Comparison of ENCODE assay signal across 20 cellular contexts in the genomic region with DNA sequence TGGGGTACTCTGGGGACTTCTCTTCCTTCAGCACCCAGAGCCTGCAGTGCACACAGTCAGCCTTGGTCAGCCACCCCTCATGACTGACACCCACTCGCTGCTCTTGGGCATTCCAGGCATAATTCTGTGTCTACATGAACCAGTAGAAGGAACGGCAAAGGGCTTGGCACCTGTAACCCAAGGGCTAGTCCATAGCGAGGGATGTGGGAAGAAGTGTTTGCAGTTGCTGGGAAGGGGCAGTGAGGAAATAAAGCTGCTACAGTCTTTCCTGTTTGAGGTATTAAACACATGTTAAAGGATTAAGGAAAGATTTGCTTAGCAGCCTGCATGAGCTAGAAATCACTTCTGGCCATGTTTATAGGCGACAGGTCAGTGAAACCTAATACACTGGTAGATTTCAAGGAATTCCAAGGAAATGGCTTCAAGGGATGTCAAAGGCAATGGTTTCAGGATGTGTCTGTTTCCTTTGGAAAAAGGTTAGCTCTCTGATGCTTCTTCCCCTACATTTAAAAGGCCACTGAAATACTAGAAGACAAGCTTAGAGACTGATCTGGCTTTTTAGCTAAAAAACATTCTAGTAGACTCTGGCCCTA.
DNase-seq lines count a peak whose midpoint lies in the region; ATAC-seq, FAIRE-seq and TF ChIP-seq lines count a peak whose summit lies in the region.
"Had no signal": no experiment of that assay in that cellular context is flagged by ENCODE, and none has a peak within 500 bp of the region (broad histone marks: within the 10 kb centered on the region; RNA-seq: fewer than 3 reads in every experiment).

No MANE protein-coding gene starts in this region.

- H2BK12ac ChIP-seq in neuronal stem cell (ENCODE audit: low read length), result no peak overlapping the region

- peaks cover 23% of the 10 kb centered on the region for H3K4me1 Mint-ChIP-seq in activated CD4-positive, alpha-beta memory T cell treated with anti-CD3 and anti-CD28 coated beads, Interleukin-2, amount 10 ng/mL, durations not matched to agents 7 days and 5 days

- no peak overlapping the region for H3K23ac ChIP-seq in neuronal stem cell (ENCODE audit: low read depth, low read length, poor library complexity)

- H3K36me3 Mint-ChIP-seq in activated CD4-positive, alpha-beta memory T cell treated with anti-CD3 and anti-CD28 coated beads, Interleukin-2, amount 10 ng/mL, durations not matched to agents 7 days and 5 days (ENCODE audit: low read depth), result no peaks in the 10 kb centered on the region

- no peaks in the 10 kb centered on the region for H3K9me3 Mint-ChIP-seq in activated CD4-positive, alpha-beta memory T cell treated with anti-CD3 and anti-CD28 coated beads, Interleukin-2, amount 10 ng/mL, durations not matched to agents 7 days and 5 days
- H3K9me3 Mint-ChIP-seq: H9 had no signal

- peak; percentile 46 for FAIRE-seq in D721Med (lab: Jason Lieb, UNC)
- no peak for FAIRE-seq in HTR-8/SVneo (lab: Jason Lieb, UNC)
- FAIRE-seq: A204.1, K562 had no signal

- H3K4me1 ChIP-seq in gastroesophageal sphincter, result no peaks in the 10 kb centered on the region
- H3K4me1 ChIP-seq in neuronal stem cell (ENCODE audit: control insufficient read depth in 2 of 2, insufficient read depth in 1 of 2, low read depth in 1 of 2, low read length in 2 of 2), result peaks cover 0 to 3% of the 10 kb centered on the region in 2 donors
- H3K4me1 ChIP-seq: SJSA1 had no signal

- no peak overlapping the region for H2BK15ac ChIP-seq in neuronal stem cell (ENCODE audit: low read length)

- CTCF ChIA-PET in activated CD4-positive, alpha-beta memory T cell treated with anti-CD3 and anti-CD28 coated beads, Interleukin-2, amount 10 ng/mL, durations not matched to agents 7 days and 5 days (lab: Charles Lee), result interaction anchor here (1.7 kb wide), 1 partner anchor 10 kb away, joined by 6 read pairs; no protein-coding TSS in a partner anchor

- no peaks in the 10 kb centered on the region for H3K27me3 Mint-ChIP-seq in activated CD4-positive, alpha-beta memory T cell treated with anti-CD3 and anti-CD28 coated beads, Interleukin-2, amount 10 ng/mL, durations not matched to agents 7 days and 5 days

- TF ChIP-seq CTCF in D721Med (IDR thresholded peaks at IDR 0.05; ENCODE audit: insufficient read depth, missing control alignments) (no peak), gastroesophageal sphincter (IDR thresholded peaks at IDR 0.05) (no peak)

- no peak overlapping the region for H2AK5ac ChIP-seq in neuronal stem cell (ENCODE audit: low read depth, low read length)

- TF ChIP-seq EP300 in gastroesophageal sphincter (IDR thresholded peaks at IDR 0.05), result no peak

- H3K79me1 ChIP-seq in neuronal stem cell (ENCODE audit: low read depth, low read length), result no peaks in the 10 kb centered on the region

- POLR2A ChIA-PET in activated CD4-positive, alpha-beta memory T cell treated with anti-CD3 and anti-CD28 coated beads, Interleukin-2, amount 10 ng/mL, durations not matched to agents 7 days and 5 days (lab: Charles Lee), result no interaction called here

- no peak overlapping the region for H2BK120ac ChIP-seq in neuronal stem cell (ENCODE audit: low read depth, low read length)

- no peak overlapping the region for H3K27ac Mint-ChIP-seq in activated CD4-positive, alpha-beta memory T cell treated with anti-CD3 and anti-CD28 coated beads, Interleukin-2, amount 10 ng/mL, durations not matched to agents 7 days and 5 days

- H3K4me3 ChIP-seq in gastroesophageal sphincter, result no peak overlapping the region
- H3K4me3 ChIP-seq in neuronal stem cell (ENCODE audit: low read length in 2 of 2), result no peak overlapping the region
- H3K4me3 ChIP-seq: K562, PC-9, SJSA1 had no signal

- H3K4ac ChIP-seq in neuronal stem cell (ENCODE audit: low read length), result peak overlapping the region; percentile 94

- no peak overlapping the region for H4K91ac ChIP-seq in neuronal stem cell (ENCODE audit: low read depth, low read length, poor library complexity)

- no peak overlapping the region for H3K27ac ChIP-seq in gastroesophageal sphincter
- H3K27ac ChIP-seq in neuronal stem cell (replicated peaks; ENCODE audit: low read length), result no peak overlapping the region
- H3K27ac ChIP-seq: HL-60, PC-9, SJSA1 had no signal

- H3K27me3 ChIP-seq in gastroesophageal sphincter (no peaks in the 10 kb centered on the region), neuronal stem cell (ENCODE audit: control insufficient read depth in 3 of 3, insufficient read depth in 3 of 3, low read depth in 1 of 3, low read length in 3 of 3) (no peaks in the 10 kb centered on the region)
- H3K27me3 ChIP-seq: SJSA1 had no signal

- H2BK5ac ChIP-seq in neuronal stem cell (ENCODE audit: low read length), result no peak overlapping the region

- no peaks in the 10 kb centered on the region for H3K36me3 ChIP-seq in gastroesophageal sphincter
- H3K36me3 ChIP-seq in neuronal stem cell (replicated peaks in 1 of 2; ENCODE audit: control insufficient read depth in 2 of 2, insufficient read depth in 2 of 2, low read length in 2 of 2), result no peaks in the 10 kb centered on the region
- H3K36me3 ChIP-seq: SJSA1 had no signal

- no peak overlapping the region for H3K4me3 Mint-ChIP-seq in activated CD4-positive, alpha-beta memory T cell treated with anti-CD3 and anti-CD28 coated beads, Interleukin-2, amount 10 ng/mL, durations not matched to agents 7 days and 5 days
- H3K4me3 Mint-ChIP-seq: H9 had no signal

- DNase-seq in D721Med (ENCODE audit: insufficient read length, low spot score) (no peak), NCI-H82 (lab: John Stamatoyannopoulos, UW) (peak; percentile 72), neuronal stem cell (ENCODE audit: low spot score) (no peak), T-helper 9 cell (no peak), HTR-8/SVneo (ENCODE audit: insufficient read length, low spot score) (no peak)
- no peak for DNase-seq in activated CD4-positive, alpha-beta memory T cell treated with anti-CD3 and anti-CD28 coated beads, Interleukin-2, amount 10 ng/mL, durations not matched to agents 7 days and 5 days
- DNase-seq: C1 segment of cervical spinal cord, EL, H9, NCI-H1436, NCI-H2029 treated with DMSO at 0.1 percent for 48 hours, NCI-H2171 treated with DMSO at 0.1 percent for 48 hours, NCI-H446 treated with DMSO at 0.1 percent for 48 hours, PC-9 had no signal

- H3K9me3 ChIP-seq in gastroesophageal sphincter, result no peaks in the 10 kb centered on the region
- no peaks in the 10 kb centered on the region for H3K9me3 ChIP-seq in neuronal stem cell (replicated peaks in 1 of 2; ENCODE audit: control insufficient read depth in 2 of 2, insufficient read depth in 1 of 2, low read depth in 1 of 2, low read length in 2 of 2)
- H3K9me3 ChIP-seq: SJSA1 had no signal

- ATAC-seq in gastroesophageal sphincter, result peak; percentile 19
- no peak for ATAC-seq in GM21515 (IDR thresholded peaks at IDR 0.05; ENCODE audit: unreplicated experiment)
- ATAC-seq: K562 had no signal

- H4K8ac ChIP-seq in neuronal stem cell (ENCODE audit: low read depth, low read length), result no peak overlapping the region

- H3K14ac ChIP-seq in neuronal stem cell (ENCODE audit: low read length), result no peak overlapping the region

- H3K9ac ChIP-seq in neuronal stem cell (ENCODE audit: low read depth, low read length, poor library complexity), result peak overlapping the region; percentile 78

- no peak overlapping the region for H2AFZ ChIP-seq in neuronal stem cell (ENCODE audit: low read length)
- H2AFZ ChIP-seq: PC-9 had no signal

- TF ChIP-seq POLR2A in gastroesophageal sphincter (IDR thresholded peaks at IDR 0.05), result no peak

- no peak overlapping the region for H3K4me2 ChIP-seq in neuronal stem cell (ENCODE audit: insufficient read depth, low read length, poor library complexity, severe bottlenecking)
- H3K4me2 ChIP-seq: PC-9 had no signal

- H3K18ac ChIP-seq in neuronal stem cell (ENCODE audit: low read length), result no peak overlapping the region

- 87 to 100% methylated on average over 1 to 3 of the region's 4 CpGs for WGBS in gastroesophageal sphincter (ENCODE audit: low coverage in 1 of 2), 2 donors
- no CpG with 5 or more reads among the region's 4 CpGs for WGBS in neuronal stem cell (ENCODE audit: extremely low coverage in 2 of 2, insufficient read length in 2 of 2, insufficient replicate concordance in 1 of 2), 2 donors
